ENCODE assay signal across 13 cellular contexts in the genomic region with DNA sequence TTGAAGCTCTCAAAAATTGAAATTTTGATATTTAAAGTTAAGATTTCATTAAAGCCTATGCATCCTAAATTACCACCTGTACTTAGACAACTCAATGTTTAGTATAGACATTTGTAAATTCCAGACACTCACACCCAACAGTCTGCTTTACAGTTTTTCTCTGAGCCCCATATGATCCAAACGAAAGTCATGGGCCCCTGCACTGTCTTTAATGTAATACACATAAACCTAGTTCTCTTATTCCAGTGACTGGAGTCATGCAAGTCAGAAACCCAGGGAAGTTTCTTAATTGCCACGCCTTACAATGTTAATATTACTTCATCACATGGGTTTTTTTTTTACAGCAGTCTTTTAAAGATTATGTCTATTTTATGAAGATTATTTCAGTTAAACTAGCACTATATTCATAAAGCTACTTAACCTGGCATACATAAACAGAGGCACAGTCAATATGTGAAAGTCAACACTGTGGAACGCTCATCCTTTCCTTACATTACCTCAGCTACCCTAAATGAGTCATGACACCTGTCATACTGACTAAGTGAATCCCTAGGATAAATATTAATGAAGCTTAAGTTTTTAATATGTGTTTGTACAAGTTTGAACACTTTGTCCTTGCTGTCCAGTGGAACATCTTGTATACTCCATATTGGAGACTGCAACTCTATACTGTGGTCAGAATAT.
A peak's percentile ranks its signal among the peaks of the same experiment; 100 is the strongest.
DNase-seq lines count a peak whose midpoint lies in the region; ATAC-seq and TF ChIP-seq lines count a peak whose summit lies in the region.
"Had no signal": no experiment of that assay in that cellular context is flagged by ENCODE, and none has a peak within 500 bp of the region (broad histone marks: within the 10 kb centered on the region; RNA-seq: fewer than 3 reads in every experiment).

No MANE protein-coding gene starts in this region.

- DNase-seq in foreskin keratinocyte (peak; percentile 84 to 93), OCI-LY7 (ENCODE audit: low spot score) (no peak), prostate gland (ENCODE audit: low spot score) (no peak)
- no peak for DNase-seq in stimulated activated CD4-positive, alpha-beta T cell treated with anti-CD3 and anti-CD28 coated beads, Interleukin-15, amount 100 ng/mL, for 24 hours
- DNase-seq: DMS153, NCI-H1694 treated with DMSO at 0.1 percent for 48 hours, small intestine, T1000 had no signal

- no peak for TF ChIP-seq POLR2A in prostate gland (IDR thresholded peaks at IDR 0.05)

- H3K79me2 ChIP-seq in OCI-LY7 (ENCODE audit: insufficient read depth, low read depth, low read length) = no peaks in the 10 kb centered on the region
- H3K79me2 ChIP-seq: hepatocyte had no signal

- H3K4me1 ChIP-seq in foreskin keratinocyte (peaks cover 13% of the 10 kb centered on the region), OCI-LY7 (ENCODE audit: insufficient read depth, low read length, poor library complexity, severe bottlenecking) (no peaks in the 10 kb centered on the region), prostate gland (replicated peaks) (no peaks in the 10 kb centered on the region)

- ATAC-seq in GM18519 (IDR thresholded peaks at IDR 0.05; ENCODE audit: low FRiP score, unreplicated experiment) (peak; percentile 87), GM21717 (IDR thresholded peaks at IDR 0.05; ENCODE audit: unreplicated experiment) (peak; percentile 93), HG03432 (IDR thresholded peaks at IDR 0.05; ENCODE audit: unreplicated experiment) (peak; percentile 87), foreskin keratinocyte (peak; percentile 100), GM21367 (IDR thresholded peaks at IDR 0.05; ENCODE audit: unreplicated experiment) (no peak)

- no peak overlapping the region for H3K4me3 ChIP-seq in OCI-LY7 (ENCODE audit: low read depth, low read length, poor library complexity, severe bottlenecking)
- H3K4me3 ChIP-seq in prostate gland = no peak overlapping the region
- H3K4me3 ChIP-seq: hepatocyte had no signal

- H3K9me2 ChIP-seq in OCI-LY7 (ENCODE audit: insufficient read depth, low read length) = no peaks in the 10 kb centered on the region

- H3K9me3 ChIP-seq in OCI-LY7 (ENCODE audit: low read length) (no peaks in the 10 kb centered on the region), prostate gland (no peaks in the 10 kb centered on the region)

- H3K4me2 ChIP-seq in OCI-LY7 (ENCODE audit: low read length) = no peak overlapping the region
- H3K4me2 ChIP-seq: hepatocyte had no signal

- peak overlapping the region; percentile 22 for H3K27ac ChIP-seq in foreskin keratinocyte
- H3K27ac ChIP-seq in OCI-LY7 (ENCODE audit: low read depth, low read length, poor library complexity, severe bottlenecking) = no peak overlapping the region
- no peak overlapping the region for H3K27ac ChIP-seq in prostate gland
- H3K27ac ChIP-seq: hepatocyte had no signal

- 64% methylated on average over 3 of the region's 3 CpGs for WGBS in prostate gland

- CTCF ChIA-PET in OCI-LY7 (lab: Charles Lee; ENCODE audit: unreplicated experiment) = no interaction called here

- POLR2A ChIA-PET in OCI-LY7 (lab: Charles Lee) = interaction anchor here (0.6 to 1.8 kb wide), 3 partner anchors 20 to 909 kb away, joined by 3 to 6 read pairs (median 4); no protein-coding TSS in a partner anchor

- no peaks in the 10 kb centered on the region for H4K20me1 ChIP-seq in OCI-LY7 (ENCODE audit: insufficient read depth, low read length)

- no peaks in the 10 kb centered on the region for H3K36me3 ChIP-seq in OCI-LY7 (ENCODE audit: insufficient read depth, low read length)
- no peaks in the 10 kb centered on the region for H3K36me3 ChIP-seq in prostate gland

- H3K27me3 ChIP-seq in foreskin keratinocyte = no peaks in the 10 kb centered on the region
- H3K27me3 ChIP-seq in prostate gland (replicated peaks; ENCODE audit: insufficient read depth) = no peaks in the 10 kb centered on the region
- H3K27me3 ChIP-seq: hepatocyte had no signal

- no TSS peak for BruUV-seq in OCI-LY7 (replicated peaks; lab: Mats Ljungman, UMichigan)

- H2AFZ ChIP-seq in OCI-LY7 (ENCODE audit: low read length) = no peak overlapping the region
- H2AFZ ChIP-seq: hepatocyte had no signal

- TF ChIP-seq CTCF in foreskin keratinocyte (conservative IDR thresholded peaks at IDR 0.05) (no peak), OCI-LY7 (conservative IDR thresholded peaks at IDR 0.05; ENCODE audit: low read length) (no peak), prostate gland (IDR thresholded peaks at IDR 0.05) (no peak)

- intact Hi-C loops in OCI-LY7 (cut with micrococcal nuclease; ENCODE audit: unreplicated experiment) (no loop called here), prostate gland (cut with DNase I) (no loop called here)

Comparison
In these comparisons a context has a peak if more than half of its experiments do, and no peak if none do; other contexts are left out.
1. DNase-seq: peak in foreskin keratinocyte (2 of 2); none in stimulated activated CD4-positive, alpha-beta T cell treated with anti-CD3 and anti-CD28 coated beads, Interleukin-15, amount 100 ng/mL, for 24 hours (single experiment), OCI-LY7 (single experiment) and prostate gland (single experiment).